In genomic region chr2:42332575-42332974, GRCh38 we compare ENCODE assay signal across 25 cellular contexts.
"Had no signal": no experiment of that assay in that cellular context is flagged by ENCODE, and none has a peak within 500 bp of the region (broad histone marks: within the 10 kb centered on the region; RNA-seq: fewer than 3 reads in every experiment).

No MANE protein-coding gene starts in this region.

- ATAC-seq: activated T-cell treated with anti-CD3 and anti-CD28 coated beads, Interleukin-2, amount 50 U/mL, for 4 hours; gastrocnemius medialis; left lung; lower lobe of right lung; mucosa of descending colon; natural killer cell treated with Interleukin-12 subunit alpha and Interleukin-12 subunit beta and Interleukin-15 and Interleukin-18, amount 100 ng/mL, for 72 hours had no signal

- H3K27me3 Mint-ChIP-seq: activated CD4-positive, alpha-beta memory T cell treated with anti-CD3 and anti-CD28 coated beads for 36 hours; natural killer cell treated with Interleukin-12 subunit alpha and Interleukin-12 subunit beta and Interleukin-15 and Interleukin-18, amount 100 ng/mL, for 72 hours; progenitor cell of endocrine pancreas had no signal

- H3K9me3 Mint-ChIP-seq: natural killer cell treated with Interleukin-12 subunit alpha and Interleukin-12 subunit beta and Interleukin-15 and Interleukin-18, amount 100 ng/mL, for 72 hours had no signal

- H3K4me3 Mint-ChIP-seq: activated CD4-positive, alpha-beta memory T cell treated with anti-CD3 and anti-CD28 coated beads for 36 hours; activated naive CD4-positive, alpha-beta T cell treated with anti-CD3 and anti-CD28 coated beads for 36 hours; activated T-cell treated with anti-CD3 and anti-CD28 coated beads, Interleukin-2, amount 50 U/mL, for 4 hours; natural killer cell treated with Interleukin-12 subunit alpha and Interleukin-12 subunit beta and Interleukin-15 and Interleukin-18, amount 100 ng/mL, for 72 hours had no signal

- DNase-seq: activated CD4-positive, alpha-beta memory T cell treated with anti-CD3 and anti-CD28 coated beads for 36 hours; activated CD4-positive, alpha-beta T cell treated with anti-CD3 and anti-CD28 coated beads for 48 hours; activated CD8-positive, alpha-beta memory T cell treated with anti-CD3 and anti-CD28 coated beads, Interleukin-2, amount 50 U/mL, for 4 hours; activated effector memory CD4-positive, alpha-beta T cell treated with Interleukin-2 at 50 U/mL for 16 hours; activated naive CD4-positive, alpha-beta T cell treated with anti-CD3 and anti-CD28 coated beads for 36 hours; activated T-cell treated with anti-CD3 and anti-CD28 coated beads, Interleukin-2, amount 50 U/mL, for 4 hours; cerebellar nuclear complex; colonic mucosa; effector CD8-positive, alpha-beta T cell; gastrocnemius medialis; glutamatergic neuron; left lung; lower lobe of right lung; mesendoderm; mucosa of descending colon; ovary; sigmoid colon; small intestine; stimulated activated CD4-positive, alpha-beta T cell treated with anti-CD3 and anti-CD28 coated beads, Interleukin-4, amount 100 ng/mL, for 24 hours; stimulated activated naive CD4-positive, alpha-beta T cell; T-helper 1 cell; testis; transverse colon had no signal
